Comparison of ENCODE assay signal across 8 cellular contexts in genomic region chr16:1420111-1420539, GRCh38. TPM values are rescaled to one million over a fixed set of nuclear protein-coding genes. Genes with fewer than 3 reads are reported as not detected.
DNase-seq lines count a peak whose midpoint lies in the region; ATAC-seq and TF ChIP-seq lines count a peak whose summit lies in the region.

No MANE protein-coding gene starts in this region.

- H3K4me1 ChIP-seq in mucosa of stomach (ENCODE audit: control insufficient read depth, insufficient read depth, low read length) = peaks cover 7% of the 10 kb centered on the region

- H3K36me3 Mint-ChIP-seq in activated T-cell treated with anti-CD3 and anti-CD28 coated beads, Interleukin-2, amount 50 U/mL, for 4 hours (ENCODE audit: insufficient read depth) = peaks cover 2% of the 10 kb centered on the region
- H3K36me3 Mint-ChIP-seq in MCF 10A (ENCODE audit: insufficient read depth, unreplicated experiment) = peaks cover 11% of the 10 kb centered on the region

- H3K27me3 ChIP-seq in HL-60 (ENCODE audit: insufficient read depth, poor library complexity, severe bottlenecking) = no peaks in the 10 kb centered on the region
- H3K27me3 ChIP-seq in mucosa of stomach (ENCODE audit: control insufficient read depth, insufficient read depth, low read length) = no peaks in the 10 kb centered on the region

- CTCF ChIA-PET in MCF 10A (lab: Yijun Ruan, JAX) = interaction anchor here (0.6 to 0.8 kb wide), 3 partner anchors 59 to 1599 kb away, joined by 3 to 7 read pairs (median 4); no protein-coding TSS in a partner anchor

- no peaks in the 10 kb centered on the region for H3K36me3 ChIP-seq in mucosa of stomach (ENCODE audit: control insufficient read depth, insufficient read depth, low read length)

- H3K27ac ChIP-seq in HL-60 (replicated peaks) = peak overlapping the region; percentile 83

- no peaks in the 10 kb centered on the region for H3K27me3 Mint-ChIP-seq in activated T-cell treated with anti-CD3 and anti-CD28 coated beads, Interleukin-2, amount 50 U/mL, for 4 hours (ENCODE audit: low read depth)
- no peaks in the 10 kb centered on the region for H3K27me3 Mint-ChIP-seq in MCF 10A (ENCODE audit: insufficient read depth, unreplicated experiment)

- POLR2A ChIA-PET in MCF 10A (lab: Yijun Ruan, JAX) = interaction anchor here (0.6 to 2.4 kb wide), 32 partner anchors 8 to 705 kb away, joined by 3 to 15 read pairs (median 4); partner anchors contain the start of genes CHTF18, CRAMP1, EME2 and IFT140

- intact Hi-C loops in MCF 10A (cut with micrococcal nuclease) = loop anchor here (10.0 kb wide), 2 partner anchors 115 to 285 kb away; partner anchors contain the start of genes MAPK8IP3 and UBE2I

- BruUV-seq in MCF 10A (replicated peaks; lab: Mats Ljungman, UMichigan) = TSS peak; percentile 85

- TF ChIP-seq CTCF in HL-60 (IDR thresholded peaks at IDR 0.05; ENCODE audit: insufficient read depth, low read length) (no peak), MCF 10A (IDR thresholded peaks at IDR 0.05; ENCODE audit: unreplicated experiment) (no peak)

- H3K9ac ChIP-seq in mucosa of stomach (ENCODE audit: low read length) = peak overlapping the region; percentile 89

- DNase-seq in activated T-cell treated with anti-CD3 and anti-CD28 coated beads, Interleukin-2, amount 50 U/mL, for 4 hours = no peak
- DNase-seq in activated T-cell treated with anti-CD3 and anti-CD28 coated beads for 4 hours (no peak), HL-60 (ENCODE audit: low read depth in 1 of 2, low spot score in 1 of 2) (no peak), MCF 10A (ENCODE audit: unreplicated experiment) (no peak)

- no peaks in the 10 kb centered on the region for H3K9me3 Mint-ChIP-seq in activated T-cell treated with anti-CD3 and anti-CD28 coated beads, Interleukin-2, amount 50 U/mL, for 4 hours
- no peaks in the 10 kb centered on the region for H3K9me3 Mint-ChIP-seq in MCF 10A (ENCODE audit: unreplicated experiment)

- peaks cover 21% of the 10 kb centered on the region for H3K4me1 Mint-ChIP-seq in activated T-cell treated with anti-CD3 and anti-CD28 coated beads, Interleukin-2, amount 50 U/mL, for 4 hours (ENCODE audit: low read depth)
- H3K4me1 Mint-ChIP-seq in MCF 10A (ENCODE audit: insufficient read depth, unreplicated experiment) = no peaks in the 10 kb centered on the region

- H3K4me3 ChIP-seq in HL-60 (replicated peaks; ENCODE audit: insufficient read depth, low read length) (peak overlapping the region; percentile 71), mucosa of stomach (ENCODE audit: low read length) (peak overlapping the region; percentile 61)

- no peaks in the 10 kb centered on the region for H3K9me3 ChIP-seq in mucosa of stomach (ENCODE audit: control insufficient read depth, low read length)

- H3K4me3 Mint-ChIP-seq in activated T-cell treated with anti-CD3 and anti-CD28 coated beads, Interleukin-2, amount 50 U/mL, for 4 hours = peak overlapping the region; percentile 82
- peak overlapping the region; percentile 86 for H3K4me3 Mint-ChIP-seq in MCF 10A (ENCODE audit: unreplicated experiment)

- ATAC-seq in activated T-cell treated with anti-CD3 and anti-CD28 coated beads, Interleukin-2, amount 50 U/mL, for 4 hours = peak in 1 of 2 donors; percentile 0
- ATAC-seq in HG03108 (IDR thresholded peaks at IDR 0.05; ENCODE audit: unreplicated experiment) (no peak), HG02798 (IDR thresholded peaks at IDR 0.05; ENCODE audit: poor library complexity, unreplicated experiment) (no peak), GM21786 (IDR thresholded peaks at IDR 0.05; ENCODE audit: unreplicated experiment) (no peak)

- peak overlapping the region; percentile 95 for H3K27ac Mint-ChIP-seq in MCF 10A (ENCODE audit: low read depth, unreplicated experiment)

RNA-seq across cellular contexts. Expression of gene UQCC4, which starts 0.4 kb away (rescaled TPM):
- total RNA-seq in activated T-cell treated with anti-CD3 and anti-CD28 coated beads, Interleukin-2, amount 50 U/mL, for 4 hours = 10 to 100 TPM; 31.8 to 34.6 (median 33.1) TPM
- total RNA-seq in MCF 10A (2022) = 19.1 and 21.4 TPM in 2 replicates

RNA-seq across cellular contexts. Expression of gene UNKL, which starts 5.6 kb away (rescaled TPM):
- 10 to 100 TPM; 24.5 to 30.2 (median 29.0) TPM for total RNA-seq in activated T-cell treated with anti-CD3 and anti-CD28 coated beads, Interleukin-2, amount 50 U/mL, for 4 hours
- 12.3 and 13.4 TPM in 2 replicates for total RNA-seq in MCF 10A (2022)

RNA-seq across cellular contexts. Expression of gene PERCC1, which starts 10.8 kb away (rescaled TPM):
- under 1 TPM in 2 of 3 donors, not detected in 1; 0.22 to 0.29 TPM for total RNA-seq in activated T-cell treated with anti-CD3 and anti-CD28 coated beads, Interleukin-2, amount 50 U/mL, for 4 hours
- not detected in 2 replicates for total RNA-seq in MCF 10A (2022)

RNA-seq across cellular contexts. Expression of gene CCDC154, which starts 24.2 kb away (rescaled TPM):
- 1 to 10 TPM in 2 of 3 donors, under 1 TPM in 1; 0.73 to 2.5 (median 2.2) TPM for total RNA-seq in activated T-cell treated with anti-CD3 and anti-CD28 coated beads, Interleukin-2, amount 50 U/mL, for 4 hours
- total RNA-seq in MCF 10A (2022) = 0.28 and 1.2 TPM in 2 replicates

RNA-seq across cellular contexts. Expression of gene CLCN7, which starts 54.7 kb away (rescaled TPM):
- total RNA-seq in activated T-cell treated with anti-CD3 and anti-CD28 coated beads, Interleukin-2, amount 50 U/mL, for 4 hours = 10 to 100 TPM; 54.2 to 60.7 (median 54.7) TPM
- total RNA-seq in MCF 10A (2022) = 60.0 and 69.5 TPM in 2 replicates
